In the genomic region with DNA sequence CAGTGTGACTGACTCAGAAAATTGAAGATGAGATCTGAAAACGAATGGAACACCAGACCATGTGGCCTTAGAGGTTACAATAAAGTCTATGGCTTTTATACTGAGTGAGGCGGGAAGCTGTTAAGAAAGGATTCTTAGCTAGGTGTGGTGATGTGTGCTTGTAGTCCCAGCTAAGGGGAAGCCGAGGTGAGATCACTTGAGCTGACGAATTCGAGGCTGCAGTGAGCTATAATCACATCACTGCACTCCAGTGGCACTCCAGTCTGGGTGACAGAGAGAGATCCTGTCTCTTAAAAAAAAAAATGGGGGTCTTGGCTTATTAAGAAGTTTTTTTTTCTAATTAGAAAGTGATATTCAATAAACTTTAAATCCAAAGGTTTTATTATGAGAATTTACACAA, we compare ENCODE assay signal across 18 cellular contexts.
A peak's percentile ranks its signal among the peaks of the same experiment; 100 is the strongest.
DNase-seq lines count a peak whose midpoint lies in the region; TF ChIP-seq lines count a peak whose summit lies in the region.
"Had no signal": no experiment of that assay in that cellular context is flagged by ENCODE, and none has a peak within 500 bp of the region (broad histone marks: within the 10 kb centered on the region; RNA-seq: fewer than 3 reads in every experiment).

No MANE protein-coding gene starts in this region.

- H3K9me2 ChIP-seq in SU-DHL-6 (replicated peaks; ENCODE audit: insufficient read depth, low read length) = no peaks in the 10 kb centered on the region
- H3K9me2 ChIP-seq: SK-N-SH had no signal

- H3K18ac ChIP-seq in H9 (ENCODE audit: insufficient read length, low read depth, low read length) (no peak overlapping the region), mesendoderm (ENCODE audit: low read length) (no peak overlapping the region)

- no peaks in the 10 kb centered on the region for H3K79me1 ChIP-seq in H9 (ENCODE audit: insufficient read depth, low read depth, low read length, poor library complexity, severe bottlenecking)
- no peaks in the 10 kb centered on the region for H3K79me1 ChIP-seq in mesendoderm (ENCODE audit: low read length)

- H2BK120ac ChIP-seq in H9 (ENCODE audit: low read depth, low read length, poor library complexity, severe bottlenecking) = no peak overlapping the region
- H2BK120ac ChIP-seq in mesendoderm (ENCODE audit: low read depth, low read length) = no peak overlapping the region

- no peaks in the 10 kb centered on the region for H3K36me3 Mint-ChIP-seq in Calu3 (ENCODE audit: insufficient read depth, unreplicated experiment)
- H3K36me3 Mint-ChIP-seq in H9 (ENCODE audit: insufficient read depth in 1 of 3, low read depth in 3 of 3) = no peaks in the 10 kb centered on the region; a peak in 1 of 7 replicates

- no TSS peak for BruUV-seq in Calu3 (replicated peaks; lab: Mats Ljungman, UMichigan)

- no peak overlapping the region for H3K14ac ChIP-seq in H9 (ENCODE audit: insufficient read depth, low read length)

- H3K4me3 ChIP-seq in SU-DHL-6 (ENCODE audit: insufficient read depth, low read length, poor library complexity, severe bottlenecking) (no peak overlapping the region), mesendoderm (ENCODE audit: low read length) (no peak overlapping the region)
- H3K4me3 ChIP-seq: BLaER1 had no signal

- H4K91ac ChIP-seq in H9 (ENCODE audit: insufficient read length, low read depth, low read length) = no peak overlapping the region

- H3K4me3 Mint-ChIP-seq in Calu3 (ENCODE audit: low read depth, unreplicated experiment) = peak overlapping the region; percentile 36
- no peak overlapping the region; a peak in 1 of 5 replicates for H3K4me3 Mint-ChIP-seq in H9
- H3K4me3 Mint-ChIP-seq: CD4-positive, alpha-beta T cell had no signal

- H3K4me1 ChIP-seq in H9 (ENCODE audit: insufficient read depth, low read length) = peaks cover 1% of the 10 kb centered on the region; the same call in 1 of the 2 replicates
- H3K4me1 ChIP-seq in mesendoderm (ENCODE audit: control insufficient read depth, low read depth, low read length) = no peaks in the 10 kb centered on the region
- H3K4me1 ChIP-seq: BLaER1, Caco-2 had no signal

- H3K27me3 Mint-ChIP-seq in Calu3 (ENCODE audit: unreplicated experiment) (no peaks in the 10 kb centered on the region), H9 (ENCODE audit: low read depth) (no peaks in the 10 kb centered on the region)
- H3K27me3 Mint-ChIP-seq: CD4-positive, alpha-beta T cell had no signal

- intact Hi-C loops in Calu3 (cut with micrococcal nuclease; ENCODE audit: unreplicated experiment) = loop anchor here (10.0 kb wide), 1 partner anchor 681 kb away; a partner anchor contains a TSS

- DNase-seq in Calu3 = peak; percentile 4
- peak; percentile 26 for DNase-seq in H9
- peak; percentile 10 for DNase-seq in mesendoderm
- DNase-seq in stimulated activated CD4-positive, alpha-beta T cell treated with anti-CD3 and anti-CD28 coated beads, Interleukin-4, amount 100 ng/mL, for 24 hours = no peak
- DNase-seq in NOMO-1 (lab: John Stamatoyannopoulos, UW; ENCODE audit: unreplicated experiment in 2 of 2) = no peak
- no peak for DNase-seq in NCI-H510A treated with DMSO at 0.1 percent for 48 hours (lab: John Stamatoyannopoulos, UW)
- DNase-seq: Caco-2; CD4-positive, alpha-beta T cell; DND-41; IMR-90; MV-4-11; NCI-H1105 treated with DMSO at 0.1 percent for 48 hours; NCI-H2029 treated with DMSO at 0.1 percent for 48 hours; NCI-H510A; SIG-M5; SK-N-SH had no signal

- no peaks in the 10 kb centered on the region for H4K20me1 ChIP-seq in H9 (ENCODE audit: control insufficient read depth, insufficient read depth, insufficient read length)
- no peaks in the 10 kb centered on the region for H4K20me1 ChIP-seq in SU-DHL-6 (ENCODE audit: low read depth, low read length)
- H4K20me1 ChIP-seq: BLaER1 had no signal

- H3K27ac Mint-ChIP-seq in Calu3 (ENCODE audit: unreplicated experiment) = peak overlapping the region; percentile 60
- no peak overlapping the region for H3K27ac Mint-ChIP-seq in H9
- H3K27ac Mint-ChIP-seq: CD4-positive, alpha-beta T cell had no signal

- WGBS in H9 (ENCODE audit: extremely low coverage, insufficient read length, low lambda C conversion rate) = no CpG with 5 or more reads among the region's 5 CpGs
- WGBS in mesendoderm (ENCODE audit: extremely low coverage, insufficient coverage, low lambda C conversion rate) = no CpG with 5 or more reads among the region's 5 CpGs

- no peak overlapping the region for H4K8ac ChIP-seq in H9 (replicated peaks; ENCODE audit: insufficient read length, low read depth, low read length)
- H4K8ac ChIP-seq in mesendoderm (ENCODE audit: low read depth, low read length) = no peak overlapping the region

- H3K36me3 ChIP-seq in SU-DHL-6 (ENCODE audit: low read length) (no peaks in the 10 kb centered on the region), mesendoderm (ENCODE audit: control insufficient read depth, insufficient read depth, low read length) (no peaks in the 10 kb centered on the region)
- H3K36me3 ChIP-seq: BLaER1 had no signal

- H2AK5ac ChIP-seq in H9 (ENCODE audit: insufficient read length, low read length) (no peak overlapping the region), mesendoderm (ENCODE audit: low read length) (no peak overlapping the region)

- H3K27ac ChIP-seq in H9 (ENCODE audit: insufficient read length, low read depth, low read length) (no peak overlapping the region), SU-DHL-6 (ENCODE audit: low read depth, low read length) (no peak overlapping the region), mesendoderm (ENCODE audit: low read depth, low read length) (no peak overlapping the region)
- H3K27ac ChIP-seq: BLaER1 had no signal

- H3K4ac ChIP-seq in H9 (ENCODE audit: low read depth, low read length) = no peak overlapping the region
- no peak overlapping the region for H3K4ac ChIP-seq in mesendoderm (ENCODE audit: low read depth, low read length)

- H3K27me3 ChIP-seq in H9 (ENCODE audit: insufficient read depth, low read length) (no peaks in the 10 kb centered on the region), SU-DHL-6 (ENCODE audit: low read length) (no peaks in the 10 kb centered on the region), mesendoderm (ENCODE audit: insufficient read depth, low read length, poor library complexity) (no peaks in the 10 kb centered on the region)
- H3K27me3 ChIP-seq: BLaER1 had no signal

- TF ChIP-seq CTCF in Calu3 (IDR thresholded peaks at IDR 0.05; ENCODE audit: unreplicated experiment) (no peak), H9 (conservative IDR thresholded peaks at IDR 0.05) (no peak), SU-DHL-6 (IDR thresholded peaks at IDR 0.05; ENCODE audit: insufficient read depth, low read length, poor library complexity, severe bottlenecking) (no peak)

- H3K9me3 Mint-ChIP-seq in Calu3 (ENCODE audit: low read depth, unreplicated experiment) (no peaks in the 10 kb centered on the region), H9 (peaks cover 0 to 3% of the 10 kb centered on the region in 2 experiments; a peak in 1 of 5 replicates)
- H3K9me3 Mint-ChIP-seq: CD4-positive, alpha-beta T cell had no signal

- H3K23ac ChIP-seq in H9 (ENCODE audit: insufficient read length, low read depth, low read length) (no peak overlapping the region), mesendoderm (ENCODE audit: low read length) (no peak overlapping the region)

- CTCF ChIA-PET in Calu3 (lab: Charles Lee) = no interaction called here

- H3K9ac ChIP-seq in H9 (ENCODE audit: extremely low read depth, insufficient read length, low read length) (no peak overlapping the region), SU-DHL-6 (ENCODE audit: low read length) (no peak overlapping the region), mesendoderm (ENCODE audit: low read length) (no peak overlapping the region)
- H3K9ac ChIP-seq: BLaER1, SK-N-SH had no signal

- no peak overlapping the region for H3K4me2 ChIP-seq in H9 (ENCODE audit: insufficient read depth, insufficient read length, low read length)
- H3K4me2 ChIP-seq in SU-DHL-6 (ENCODE audit: low read depth, low read length, poor library complexity, severe bottlenecking) = peak overlapping the region; percentile 56
- H3K4me2 ChIP-seq in mesendoderm (ENCODE audit: low read length) = no peak overlapping the region
- H3K4me2 ChIP-seq: BLaER1, SK-N-SH had no signal

- no peak overlapping the region for H4K5ac ChIP-seq in H9 (ENCODE audit: insufficient read length, low read depth, low read length)
- H4K5ac ChIP-seq in mesendoderm (ENCODE audit: low read length) = no peak overlapping the region

- no peak overlapping the region for H2BK15ac ChIP-seq in H9 (ENCODE audit: low read depth, low read length)
- no peak overlapping the region for H2BK15ac ChIP-seq in mesendoderm (replicated peaks; ENCODE audit: low read depth)

- H3K56ac ChIP-seq in H9 (ENCODE audit: insufficient read length, low read depth, low read length) (no peak overlapping the region), mesendoderm (ENCODE audit: low read length) (no peak overlapping the region)

- H3K9me3 ChIP-seq in H9 (ENCODE audit: control insufficient read depth, low read depth, low read length) = no peaks in the 10 kb centered on the region
- no peaks in the 10 kb centered on the region for H3K9me3 ChIP-seq in SU-DHL-6 (ENCODE audit: insufficient read depth, low read length)
- H3K9me3 ChIP-seq: BLaER1, Caco-2, SK-N-SH had no signal

- H2BK12ac ChIP-seq in H9 (ENCODE audit: insufficient read length, low read depth, low read length) = no peak overlapping the region

- peak overlapping the region; percentile 62 for H2AFZ ChIP-seq in H9 (ENCODE audit: low read length)
- H2AFZ ChIP-seq in SU-DHL-6 (ENCODE audit: low read depth, low read length, severe bottlenecking) = peak overlapping the region; percentile 49

- H3K23me2 ChIP-seq in H9 (ENCODE audit: insufficient read length, low read depth, low read length, poor library complexity, severe bottlenecking) = no peaks in the 10 kb centered on the region

- no peak overlapping the region for H2BK5ac ChIP-seq in H9 (ENCODE audit: insufficient read length, low read length)
- H2BK5ac ChIP-seq in mesendoderm (ENCODE audit: low read length) = no peak overlapping the region

- H3F3A ChIP-seq in SU-DHL-6 (ENCODE audit: insufficient read depth) = no peaks in the 10 kb centered on the region

- H3K4me1 Mint-ChIP-seq in Calu3 (ENCODE audit: low read depth, unreplicated experiment) = peaks cover 12% of the 10 kb centered on the region
- peaks cover 23 to 25% of the 10 kb centered on the region in 2 experiments for H3K4me1 Mint-ChIP-seq in H9

- no peak overlapping the region for H2BK20ac ChIP-seq in H9 (ENCODE audit: low read depth, low read length, poor library complexity, severe bottlenecking)

- H3T11ph ChIP-seq in H9 (ENCODE audit: low read length) = no peak overlapping the region

- H3K79me2 ChIP-seq in H9 (ENCODE audit: insufficient read depth, low read length) (no peaks in the 10 kb centered on the region), SU-DHL-6 (ENCODE audit: insufficient read depth, low read length) (no peaks in the 10 kb centered on the region), mesendoderm (ENCODE audit: control insufficient read depth, insufficient read depth, low read length) (no peaks in the 10 kb centered on the region)

Comparison
In these comparisons a context has a peak if more than half of its experiments do, and no peak if none do; other contexts are left out.
1. DNase-seq: peak in Calu3 (single experiment), H9 (single experiment) and mesendoderm (single experiment); none in stimulated activated CD4-positive, alpha-beta T cell treated with anti-CD3 and anti-CD28 coated beads, Interleukin-4, amount 100 ng/mL, for 24 hours (single experiment), NOMO-1 (0 of 2) and NCI-H510A treated with DMSO at 0.1 percent for 48 hours (single experiment).